In genomic region chr10:76881477-76882220, GRCh38 we compare ENCODE assay signal across 10 cellular contexts.
DNase-seq lines count a peak whose midpoint lies in the region; ATAC-seq lines count a peak whose summit lies in the region.
"Had no signal": no experiment of that assay in that cellular context is flagged by ENCODE, and none has a peak within 500 bp of the region (broad histone marks: within the 10 kb centered on the region; RNA-seq: fewer than 3 reads in every experiment).

No MANE protein-coding gene starts in this region.

- no peak overlapping the region for H2AFZ ChIP-seq in trophoblast cell (ENCODE audit: insufficient read depth, low read length, poor library complexity)

- no peak overlapping the region for H3K18ac ChIP-seq in trophoblast cell (ENCODE audit: low read length)

- CTCF ChIA-PET in T-cell (lab: Charles Lee) = interaction anchor here in 1 of 2 donors (1.3 kb wide), 1 partner anchor 8 kb away, joined by 4 read pairs; no protein-coding TSS in a partner anchor

- H3K4me3 ChIP-seq in trophoblast cell (ENCODE audit: low read depth, low read length) = no peak overlapping the region

- H3K9me3 Mint-ChIP-seq in T-cell = no peaks in the 10 kb centered on the region

- H4K8ac ChIP-seq in trophoblast cell (ENCODE audit: low read depth, low read length) = no peak overlapping the region

- H3K4ac ChIP-seq in trophoblast cell (ENCODE audit: low read depth, low read length) = no peak overlapping the region

- no peaks in the 10 kb centered on the region for H3K4me1 ChIP-seq in trophoblast cell (ENCODE audit: control insufficient read depth in 1 of 2, insufficient read depth in 2 of 2, low read length in 2 of 2)

- no peaks in the 10 kb centered on the region for H3K9me3 ChIP-seq in trophoblast cell (ENCODE audit: insufficient read depth, low read depth, low read length)

- POLR2A ChIA-PET in T-cell (lab: Charles Lee) = no interaction called here

- no peaks in the 10 kb centered on the region for H3K36me3 Mint-ChIP-seq in T-cell

- no peak overlapping the region for H3K4me3 Mint-ChIP-seq in T-cell
- H3K4me3 Mint-ChIP-seq: central memory CD8-positive, alpha-beta T cell had no signal

- H3K79me1 ChIP-seq in trophoblast cell (ENCODE audit: low read length) = no peaks in the 10 kb centered on the region

- peak; percentile 64 to 66 for DNase-seq in trophoblast cell
- no peak for DNase-seq in globus pallidus (ENCODE audit: low spot score)
- no peak for DNase-seq in NCI-H524 treated with DMSO at 0.1 percent for 48 hours (lab: John Stamatoyannopoulos, UW)
- DNase-seq in T-cell = no peak
- DNase-seq: activated CD4-positive, alpha-beta T cell treated with anti-CD3 and anti-CD28 coated beads, Interleukin-2, amount 50 U/mL, for 48 hours; retina had no signal

- no peak overlapping the region for H2BK120ac ChIP-seq in trophoblast cell (ENCODE audit: insufficient read depth, low read length, poor library complexity)

- H3K27me3 Mint-ChIP-seq in T-cell = peaks cover 0 to 9% of the 10 kb centered on the region in 2 donors
- H3K27me3 Mint-ChIP-seq: central memory CD8-positive, alpha-beta T cell had no signal

- no peak overlapping the region for H2BK12ac ChIP-seq in trophoblast cell (ENCODE audit: low read length)

- H3K79me2 ChIP-seq in trophoblast cell (ENCODE audit: control insufficient read depth, insufficient read depth, low read length, poor library complexity) = no peaks in the 10 kb centered on the region

- H3K27ac Mint-ChIP-seq in T-cell = no peak overlapping the region

- H2BK5ac ChIP-seq in trophoblast cell (ENCODE audit: low read depth, low read length, poor library complexity) = no peak overlapping the region

- ATAC-seq in GM18519 (IDR thresholded peaks at IDR 0.05; ENCODE audit: low FRiP score, unreplicated experiment) (peak; percentile 74), GM21737 (IDR thresholded peaks at IDR 0.05; ENCODE audit: unreplicated experiment) (peak; percentile 66), HG03558 (IDR thresholded peaks at IDR 0.05; ENCODE audit: extremely low read depth, unreplicated experiment) (peak; percentile 50), T-cell (replicated peaks in 1 of 4) (no peak)

- no peak overlapping the region for H3K4me2 ChIP-seq in trophoblast cell (ENCODE audit: low read length)

- H3K27ac ChIP-seq in trophoblast cell (ENCODE audit: low read depth, low read length) = no peak overlapping the region

- H3K4me1 Mint-ChIP-seq in T-cell = peaks cover 6 to 12% (median 7%) of the 10 kb centered on the region in 3 donors
- H3K4me1 Mint-ChIP-seq: central memory CD8-positive, alpha-beta T cell had no signal

- no peak overlapping the region for H4K12ac ChIP-seq in trophoblast cell (ENCODE audit: low read depth, low read length)

- WGBS in trophoblast cell (ENCODE audit: extremely low coverage, insufficient coverage, insufficient read length) = no CpG with 5 or more reads among the region's 3 CpGs

- no peak overlapping the region for H2AK5ac ChIP-seq in trophoblast cell (ENCODE audit: low read length)

- no peak overlapping the region for H4K91ac ChIP-seq in trophoblast cell (ENCODE audit: low read depth, low read length)

- no peaks in the 10 kb centered on the region for H3K27me3 ChIP-seq in trophoblast cell (ENCODE audit: insufficient read depth, low read length)

- no peak overlapping the region for H3K14ac ChIP-seq in trophoblast cell (ENCODE audit: low read length)

- H3K9ac ChIP-seq in trophoblast cell (ENCODE audit: low read length) = no peak overlapping the region

- H3K36me3 ChIP-seq in trophoblast cell (ENCODE audit: control insufficient read depth in 1 of 2, insufficient read depth in 2 of 2, low read length in 2 of 2) = peaks cover 2 to 3% of the 10 kb centered on the region in 2 experiments

- no peak overlapping the region for H3K23ac ChIP-seq in trophoblast cell (ENCODE audit: low read length)

Comparison
In these comparisons a context has a peak if more than half of its experiments do, and no peak if none do; other contexts are left out.
1. ATAC-seq: peak in GM18519 (single experiment), GM21737 (single experiment) and HG03558 (single experiment); none in T-cell (0 of 4).
2. DNase-seq: peak in trophoblast cell (2 of 2); none in globus pallidus (single experiment), NCI-H524 treated with DMSO at 0.1 percent for 48 hours (single experiment) and T-cell (0 of 34).